Comparison of ENCODE assay signal across 1 cellular context in the genomic region with DNA sequence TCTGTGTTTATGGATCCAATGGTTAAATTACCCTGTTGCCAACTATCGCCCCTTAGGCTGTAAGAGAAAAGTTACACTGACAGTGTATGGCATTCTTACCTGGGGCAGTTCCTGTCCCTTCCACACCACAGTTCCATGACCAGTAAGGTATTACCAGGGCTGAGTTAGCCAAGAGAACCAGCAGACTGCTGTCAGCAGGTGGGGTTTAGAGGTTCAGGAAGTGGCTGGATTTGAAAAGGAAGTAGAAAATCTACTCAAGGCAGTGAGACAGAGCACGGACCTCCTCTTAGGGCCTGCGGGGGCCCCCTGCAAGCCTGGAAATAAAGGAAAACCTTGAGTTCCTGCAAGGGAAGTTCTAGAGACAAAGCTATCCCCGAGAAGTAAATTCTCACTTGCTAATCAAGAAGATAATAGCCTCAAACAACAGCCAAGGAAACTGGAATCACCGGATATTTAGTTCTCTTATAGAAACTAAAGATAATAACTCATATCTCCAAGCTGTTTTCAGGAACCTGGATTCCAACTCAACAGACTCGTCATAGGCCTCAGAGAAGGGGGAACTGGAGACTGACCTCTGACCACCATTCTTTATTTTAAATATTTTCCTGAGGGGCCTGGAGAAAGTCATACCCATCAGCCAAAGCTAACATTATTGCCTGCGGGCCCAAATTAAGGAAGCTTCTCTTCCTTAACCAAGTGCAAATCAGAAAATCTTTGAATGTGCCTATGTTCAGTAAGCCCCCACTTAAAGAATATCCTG.
TF ChIP-seq lines count a peak whose summit lies in the region.

No MANE protein-coding gene starts in this region.

TF ChIP-seq in SK-N-SH treated with all-trans-retinoic acid at 6 μM for 48 hours, 23 proteins besides CTCF, POLR2A, EP300 and RAD21 (continued from another document):
- no peak for TF ChIP-seq SNAI2 (CRISPR knock-in tag; IDR thresholded peaks at IDR 0.05)
- no peak for TF ChIP-seq ZFP3 (CRISPR knock-in tag; IDR thresholded peaks at IDR 0.05)
- no peak for TF ChIP-seq BACH2 (CRISPR knock-in tag; IDR thresholded peaks at IDR 0.05; ENCODE audit: borderline replicate concordance)
- no peak for TF ChIP-seq RARB (CRISPR knock-in tag; IDR thresholded peaks at IDR 0.05)
- TF ChIP-seq, protein P1, sequence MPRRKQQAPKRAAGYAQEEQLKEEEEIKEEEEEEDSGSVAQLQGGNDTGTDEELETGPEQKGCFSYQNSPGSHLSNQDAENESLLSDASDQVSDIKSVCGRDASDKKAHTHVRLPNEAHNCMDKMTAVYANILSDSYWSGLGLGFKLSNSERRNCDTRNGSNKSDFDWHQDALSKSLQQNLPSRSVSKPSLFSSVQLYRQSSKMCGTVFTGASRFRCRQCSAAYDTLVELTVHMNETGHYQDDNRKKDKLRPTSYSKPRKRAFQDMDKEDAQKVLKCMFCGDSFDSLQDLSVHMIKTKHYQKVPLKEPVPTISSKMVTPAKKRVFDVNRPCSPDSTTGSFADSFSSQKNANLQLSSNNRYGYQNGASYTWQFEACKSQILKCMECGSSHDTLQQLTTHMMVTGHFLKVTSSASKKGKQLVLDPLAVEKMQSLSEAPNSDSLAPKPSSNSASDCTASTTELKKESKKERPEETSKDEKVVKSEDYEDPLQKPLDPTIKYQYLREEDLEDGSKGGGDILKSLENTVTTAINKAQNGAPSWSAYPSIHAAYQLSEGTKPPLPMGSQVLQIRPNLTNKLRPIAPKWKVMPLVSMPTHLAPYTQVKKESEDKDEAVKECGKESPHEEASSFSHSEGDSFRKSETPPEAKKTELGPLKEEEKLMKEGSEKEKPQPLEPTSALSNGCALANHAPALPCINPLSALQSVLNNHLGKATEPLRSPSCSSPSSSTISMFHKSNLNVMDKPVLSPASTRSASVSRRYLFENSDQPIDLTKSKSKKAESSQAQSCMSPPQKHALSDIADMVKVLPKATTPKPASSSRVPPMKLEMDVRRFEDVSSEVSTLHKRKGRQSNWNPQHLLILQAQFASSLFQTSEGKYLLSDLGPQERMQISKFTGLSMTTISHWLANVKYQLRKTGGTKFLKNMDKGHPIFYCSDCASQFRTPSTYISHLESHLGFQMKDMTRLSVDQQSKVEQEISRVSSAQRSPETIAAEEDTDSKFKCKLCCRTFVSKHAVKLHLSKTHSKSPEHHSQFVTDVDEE (CRISPR knock-in tag; IDR thresholded peaks at IDR 0.05) = no peak
- TF ChIP-seq TCF4 (CRISPR knock-in tag; IDR thresholded peaks at IDR 0.05; ENCODE audit: borderline replicate concordance) = no peak
